Comparison of ENCODE assay signal across 1 cellular context in genomic region chr6:166165558-166166313, GRCh38.
TF ChIP-seq lines count a peak whose summit lies in the region.

No MANE protein-coding gene starts in this region.

TF ChIP-seq in K562, 482 proteins besides CTCF, POLR2A, EP300 and RAD21:
- TF ChIP-seq ARID2 (IDR thresholded peaks at IDR 0.05) (no peak), ZNF408 (CRISPR knock-in tag; IDR thresholded peaks at IDR 0.05; ENCODE audit: low read depth) (no peak), YBX1 (IDR thresholded peaks at IDR 0.05) (no peak), CEBPZ (IDR thresholded peaks at IDR 0.05; ENCODE audit: borderline replicate concordance, low read depth, low read length) (no peak), ZFX (CRISPR knock-in tag; IDR thresholded peaks at IDR 0.05) (no peak), THRB (CRISPR knock-in tag; conservative IDR thresholded peaks at IDR 0.05) (no peak), CBFB (CRISPR knock-in tag; IDR thresholded peaks at IDR 0.05) (no peak), ZNF347 (CRISPR knock-in tag; IDR thresholded peaks at IDR 0.05; ENCODE audit: low read depth) (no peak), ZNF830 (CRISPR knock-in tag; IDR thresholded peaks at IDR 0.05) (no peak), ZC3H11A (IDR thresholded peaks at IDR 0.05; ENCODE audit: low read depth, low read length) (no peak), TBL1XR1 (IDR thresholded peaks at IDR 0.05; ENCODE audit: low read length in 2 of 2) (no peak), USF1 (CRISPR knock-in tag; IDR thresholded peaks at IDR 0.05) (no peak), ZNF655 (CRISPR knock-in tag; IDR thresholded peaks at IDR 0.05) (no peak), CLOCK (CRISPR knock-in tag; IDR thresholded peaks at IDR 0.05; ENCODE audit: borderline replicate concordance) (no peak), ZFPM2 (CRISPR knock-in tag; IDR thresholded peaks at IDR 0.05) (no peak)
